Comparison of ENCODE assay signal across 9 cellular contexts in genomic region chr12:9098115-9098452, GRCh38. TPM values are rescaled to one million over a fixed set of nuclear protein-coding genes. Genes with fewer than 3 reads are reported as not detected.
"Had no signal": no experiment of that assay in that cellular context is flagged by ENCODE, and none has a peak within 500 bp of the region (broad histone marks: within the 10 kb centered on the region; RNA-seq: fewer than 3 reads in every experiment).

No MANE protein-coding gene starts in this region.

- DNase-seq: H9, HCEC 1CT, KBM-7 had no signal

- H2AFZ ChIP-seq: GM23338 had no signal

- H3K4me3 ChIP-seq: GM23338 had no signal

- ATAC-seq: GM23338 had no signal

- FAIRE-seq: H1, H54, HTR-8/SVneo had no signal

- H3K4me2 ChIP-seq: GM23338 had no signal

RNA-seq across cellular contexts. Expression of gene A2M, which starts 17.6 kb away (rescaled TPM):
- total RNA-seq: GM23338, H1, HT-29 had no signal
- polyA plus RNA-seq: IgD-negative memory B cell had no signal
